ENCODE assay signal across 8 cellular contexts in genomic region chr6:117907600-117908245, GRCh38. TPM values are rescaled to one million over a fixed set of nuclear protein-coding genes. Genes with fewer than 3 reads are reported as not detected.
DNase-seq lines count a peak whose midpoint lies in the region; ATAC-seq and TF ChIP-seq lines count a peak whose summit lies in the region.

No MANE protein-coding gene starts in this region.

- peak overlapping the region in 1 of 2 donors; percentile 30 for H3K4me3 Mint-ChIP-seq in CD14-positive monocyte

- no peak overlapping the region for H3K27ac ChIP-seq in esophagus (ENCODE audit: low read depth in 2 of 2, low read length in 1 of 2)

- no peaks in the 10 kb centered on the region for H3K36me3 ChIP-seq in esophagus (ENCODE audit: control insufficient read depth in 2 of 2, insufficient read depth in 2 of 2, low read length in 1 of 2)

- intact Hi-C loops in CD14-positive monocyte (cut with micrococcal nuclease), result no loop called here

- no peak overlapping the region for H3K27ac Mint-ChIP-seq in CD14-positive monocyte

- H3K27me3 ChIP-seq in esophagus (ENCODE audit: control insufficient read depth in 1 of 2, insufficient read depth in 2 of 2, low read length in 2 of 2), result peaks cover 0 to 9% of the 10 kb centered on the region in 2 donors

- WGBS in esophagus, 2 donors, result 1 to 2% methylated on average over 66 to 82 of the region's 82 CpGs

- H3K36me3 Mint-ChIP-seq in CD14-positive monocyte, result no peaks in the 10 kb centered on the region

- H3K9me3 ChIP-seq in esophagus (ENCODE audit: control insufficient read depth in 2 of 2, insufficient read depth in 1 of 2, low read depth in 1 of 2, low read length in 1 of 2), result no peaks in the 10 kb centered on the region

- peaks cover 4% of the 10 kb centered on the region for H3K4me1 Mint-ChIP-seq in CD14-positive monocyte

- no peak for TF ChIP-seq CTCF in CD14-positive monocyte (IDR thresholded peaks at IDR 0.05)

- peak overlapping the region; percentile 44 to 66 for H3K4me3 ChIP-seq in esophagus (ENCODE audit: low read depth in 1 of 2, low read length in 2 of 2)

- DNase-seq in DMS53 treated with DMSO at 0.1 percent for 48 hours (lab: John Stamatoyannopoulos, UW; ENCODE audit: unreplicated experiment) (peak; percentile 4), NCI-H345 treated with DMSO at 0.1 percent for 48 hours (lab: John Stamatoyannopoulos, UW; ENCODE audit: unreplicated experiment) (peak; percentile 18), occipital lobe (lab: John Stamatoyannopoulos, UW) (peak; percentile 41), T-helper 2 cell (no peak), CD14-positive monocyte (ENCODE audit: low spot score) (no peak)

- ATAC-seq in GM21529 (IDR thresholded peaks at IDR 0.05; ENCODE audit: unreplicated experiment) (peak; percentile 13), GM18870 (IDR thresholded peaks at IDR 0.05; ENCODE audit: unreplicated experiment) (no peak)

- peaks cover 47 to 71% (median 55%) of the 10 kb centered on the region in 3 donors for H3K27me3 Mint-ChIP-seq in CD14-positive monocyte (ENCODE audit: low read depth in 3 of 3)

- H3K4me1 ChIP-seq in esophagus (ENCODE audit: control insufficient read depth in 2 of 2, insufficient read depth in 2 of 2, low read length in 1 of 2), result peaks cover 7 to 8% of the 10 kb centered on the region in 2 donors

- peaks cover 0 to 15% (median 8%) of the 10 kb centered on the region in 7 donors for H3K9me3 Mint-ChIP-seq in CD14-positive monocyte

RNA-seq across cellular contexts. Expression of gene SLC35F1, which starts 0.7 kb away (rescaled TPM):
- polyA plus RNA-seq in esophagus (under 1 TPM; 0.08 to 0.13 TPM), CD14-positive monocyte (not detected)
- 112 TPM for total RNA-seq in occipital lobe

Comparison
In these comparisons a context has a peak if more than half of its experiments do, and no peak if none do; other contexts are left out.
1. DNase-seq: peak in DMS53 treated with DMSO at 0.1 percent for 48 hours (single experiment), NCI-H345 treated with DMSO at 0.1 percent for 48 hours (single experiment) and occipital lobe (single experiment); none in T-helper 2 cell (0 of 5) and CD14-positive monocyte (single experiment).